1 cellular context compared by ENCODE assay signal in the genomic region with DNA sequence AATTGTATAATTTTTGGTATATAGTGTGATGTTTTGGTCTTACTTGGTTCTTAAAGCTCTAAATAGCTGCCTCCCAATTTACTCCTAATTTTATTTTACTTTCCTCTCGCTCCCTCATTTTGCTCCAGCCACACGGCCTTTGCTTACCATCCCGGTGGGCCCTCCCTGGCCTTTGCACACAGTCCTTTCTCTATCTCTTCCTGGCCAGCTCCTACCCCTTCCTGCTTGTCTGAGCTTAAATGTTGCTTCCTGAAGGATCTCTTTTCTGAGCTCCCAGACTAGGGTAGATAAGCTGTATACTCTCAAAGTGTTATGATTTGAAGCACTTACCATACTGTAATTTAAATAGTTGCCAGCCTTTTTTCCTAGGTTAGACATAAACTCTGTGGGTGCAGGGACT.
TF ChIP-seq lines count a peak whose summit lies in the region.

No MANE protein-coding gene starts in this region.

TF ChIP-seq in HepG2, 621 proteins besides CTCF, POLR2A, EP300 and RAD21 (continued from another document):
- TF ChIP-seq, protein P1, sequence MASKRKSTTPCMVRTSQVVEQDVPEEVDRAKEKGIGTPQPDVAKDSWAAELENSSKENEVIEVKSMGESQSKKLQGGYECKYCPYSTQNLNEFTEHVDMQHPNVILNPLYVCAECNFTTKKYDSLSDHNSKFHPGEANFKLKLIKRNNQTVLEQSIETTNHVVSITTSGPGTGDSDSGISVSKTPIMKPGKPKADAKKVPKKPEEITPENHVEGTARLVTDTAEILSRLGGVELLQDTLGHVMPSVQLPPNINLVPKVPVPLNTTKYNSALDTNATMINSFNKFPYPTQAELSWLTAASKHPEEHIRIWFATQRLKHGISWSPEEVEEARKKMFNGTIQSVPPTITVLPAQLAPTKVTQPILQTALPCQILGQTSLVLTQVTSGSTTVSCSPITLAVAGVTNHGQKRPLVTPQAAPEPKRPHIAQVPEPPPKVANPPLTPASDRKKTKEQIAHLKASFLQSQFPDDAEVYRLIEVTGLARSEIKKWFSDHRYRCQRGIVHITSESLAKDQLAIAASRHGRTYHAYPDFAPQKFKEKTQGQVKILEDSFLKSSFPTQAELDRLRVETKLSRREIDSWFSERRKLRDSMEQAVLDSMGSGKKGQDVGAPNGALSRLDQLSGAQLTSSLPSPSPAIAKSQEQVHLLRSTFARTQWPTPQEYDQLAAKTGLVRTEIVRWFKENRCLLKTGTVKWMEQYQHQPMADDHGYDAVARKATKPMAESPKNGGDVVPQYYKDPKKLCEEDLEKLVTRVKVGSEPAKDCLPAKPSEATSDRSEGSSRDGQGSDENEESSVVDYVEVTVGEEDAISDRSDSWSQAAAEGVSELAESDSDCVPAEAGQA (IDR thresholded peaks at IDR 0.05; ENCODE audit: low read depth) = no peak
- TF ChIP-seq, protein P1 (CRISPR knock-in tag; IDR thresholded peaks at IDR 0.05; ENCODE audit: borderline replicate concordance) = no peak
- TF ChIP-seq IKZF1 (IDR thresholded peaks at IDR 0.05) (no peak), YEATS2 (CRISPR knock-in tag; IDR thresholded peaks at IDR 0.05; ENCODE audit: borderline replicate concordance) (no peak), ERF (CRISPR knock-in tag; IDR thresholded peaks at IDR 0.05) (no peak), ZSCAN9 (CRISPR knock-in tag; IDR thresholded peaks at IDR 0.05; ENCODE audit: borderline replicate concordance) (no peak)
- TF ChIP-seq, protein P2, sequence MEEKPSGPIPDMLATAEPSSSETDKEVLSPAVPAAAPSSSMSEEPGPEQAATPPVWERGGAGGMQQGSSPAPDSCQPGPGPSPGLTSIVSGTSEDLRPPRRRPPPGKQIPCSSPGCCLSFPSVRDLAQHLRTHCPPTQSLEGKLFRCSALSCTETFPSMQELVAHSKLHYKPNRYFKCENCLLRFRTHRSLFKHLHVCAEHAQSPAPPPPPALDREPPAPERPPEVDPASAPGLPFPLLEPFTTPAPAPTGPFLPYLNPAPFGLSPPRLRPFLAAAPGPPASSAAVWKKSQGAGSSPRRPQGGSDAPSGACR (CRISPR knock-in tag; IDR thresholded peaks at IDR 0.05) = no peak
- TF ChIP-seq, protein P3, sequence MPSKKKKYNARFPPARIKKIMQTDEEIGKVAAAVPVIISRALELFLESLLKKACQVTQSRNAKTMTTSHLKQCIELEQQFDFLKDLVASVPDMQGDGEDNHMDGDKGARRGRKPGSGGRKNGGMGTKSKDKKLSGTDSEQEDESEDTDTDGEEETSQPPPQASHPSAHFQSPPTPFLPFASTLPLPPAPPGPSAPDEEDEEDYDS (CRISPR knock-in tag; IDR thresholded peaks at IDR 0.05) = no peak
